1 cellular context compared by ENCODE assay signal in the genomic region with DNA sequence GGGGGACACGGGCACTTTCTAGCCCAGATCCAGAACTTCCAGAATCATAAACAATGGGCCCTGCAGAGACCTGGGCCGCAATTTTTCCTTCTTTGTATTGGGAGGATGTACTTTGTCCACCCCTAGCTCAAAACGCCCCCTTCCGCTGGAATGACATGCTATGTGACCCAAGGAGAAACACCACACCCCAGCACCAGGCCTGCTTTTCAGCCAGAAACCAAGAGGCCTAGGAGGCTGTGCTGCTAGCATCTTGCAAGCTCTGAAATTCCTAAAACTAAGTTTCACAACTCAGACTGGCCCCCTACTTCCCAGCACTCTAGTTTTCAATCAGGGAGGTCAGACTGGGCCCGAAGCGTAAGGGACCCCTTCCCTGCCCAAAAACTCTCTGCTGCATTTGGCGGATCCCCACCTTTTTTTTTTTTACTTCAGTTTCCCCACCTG.
TF ChIP-seq lines count a peak whose summit lies in the region.

No MANE protein-coding gene starts in this region.

TF ChIP-seq in HEK293, 187 proteins besides CTCF, POLR2A, EP300 and RAD21 (continued from another document):
- TF ChIP-seq, protein P1, sequence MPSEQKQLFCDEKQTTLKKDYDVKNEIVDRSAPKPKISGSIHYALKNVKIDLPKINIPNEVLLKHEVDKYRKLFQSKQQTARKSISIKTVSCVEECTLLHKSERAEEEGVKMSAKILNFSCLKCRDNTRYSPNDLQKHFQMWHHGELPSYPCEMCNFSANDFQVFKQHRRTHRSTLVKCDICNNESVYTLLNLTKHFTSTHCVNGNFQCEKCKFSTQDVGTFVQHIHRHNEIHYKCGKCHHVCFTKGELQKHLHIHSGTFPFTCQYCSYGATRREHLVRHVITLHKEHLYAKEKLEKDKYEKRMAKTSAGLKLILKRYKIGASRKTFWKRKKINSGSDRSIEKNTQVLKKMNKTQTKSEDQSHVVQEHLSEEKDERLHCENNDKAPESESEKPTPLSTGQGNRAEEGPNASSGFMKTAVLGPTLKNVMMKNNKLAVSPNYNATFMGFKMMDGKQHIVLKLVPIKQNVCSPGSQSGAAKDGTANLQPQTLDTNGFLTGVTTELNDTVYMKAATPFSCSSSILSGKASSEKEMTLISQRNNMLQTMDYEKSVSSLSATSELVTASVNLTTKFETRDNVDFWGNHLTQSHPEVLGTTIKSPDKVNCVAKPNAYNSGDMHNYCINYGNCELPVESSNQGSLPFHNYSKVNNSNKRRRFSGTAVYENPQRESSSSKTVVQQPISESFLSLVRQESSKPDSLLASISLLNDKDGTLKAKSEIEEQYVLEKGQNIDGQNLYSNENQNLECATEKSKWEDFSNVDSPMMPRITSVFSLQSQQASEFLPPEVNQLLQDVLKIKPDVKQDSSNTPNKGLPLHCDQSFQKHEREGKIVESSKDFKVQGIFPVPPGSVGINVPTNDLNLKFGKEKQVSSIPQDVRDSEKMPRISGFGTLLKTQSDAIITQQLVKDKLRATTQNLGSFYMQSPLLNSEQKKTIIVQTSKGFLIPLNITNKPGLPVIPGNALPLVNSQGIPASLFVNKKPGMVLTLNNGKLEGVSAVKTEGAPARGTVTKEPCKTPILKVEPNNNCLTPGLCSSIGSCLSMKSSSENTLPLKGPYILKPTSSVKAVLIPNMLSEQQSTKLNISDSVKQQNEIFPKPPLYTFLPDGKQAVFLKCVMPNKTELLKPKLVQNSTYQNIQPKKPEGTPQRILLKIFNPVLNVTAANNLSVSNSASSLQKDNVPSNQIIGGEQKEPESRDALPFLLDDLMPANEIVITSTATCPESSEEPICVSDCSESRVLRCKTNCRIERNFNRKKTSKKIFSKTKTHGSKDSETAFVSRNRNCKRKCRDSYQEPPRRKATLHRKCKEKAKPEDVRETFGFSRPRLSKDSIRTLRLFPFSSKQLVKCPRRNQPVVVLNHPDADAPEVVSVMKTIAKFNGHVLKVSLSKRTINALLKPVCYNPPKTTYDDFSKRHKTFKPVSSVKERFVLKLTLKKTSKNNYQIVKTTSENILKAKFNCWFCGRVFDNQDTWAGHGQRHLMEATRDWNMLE (tag by site-specific recombination; conservative IDR thresholded peaks at IDR 0.05; ENCODE audit: low read depth), result no peak
- no peak for TF ChIP-seq ZNF664 (tag by site-specific recombination; IDR thresholded peaks at IDR 0.05)
- TF ChIP-seq, protein P2, sequence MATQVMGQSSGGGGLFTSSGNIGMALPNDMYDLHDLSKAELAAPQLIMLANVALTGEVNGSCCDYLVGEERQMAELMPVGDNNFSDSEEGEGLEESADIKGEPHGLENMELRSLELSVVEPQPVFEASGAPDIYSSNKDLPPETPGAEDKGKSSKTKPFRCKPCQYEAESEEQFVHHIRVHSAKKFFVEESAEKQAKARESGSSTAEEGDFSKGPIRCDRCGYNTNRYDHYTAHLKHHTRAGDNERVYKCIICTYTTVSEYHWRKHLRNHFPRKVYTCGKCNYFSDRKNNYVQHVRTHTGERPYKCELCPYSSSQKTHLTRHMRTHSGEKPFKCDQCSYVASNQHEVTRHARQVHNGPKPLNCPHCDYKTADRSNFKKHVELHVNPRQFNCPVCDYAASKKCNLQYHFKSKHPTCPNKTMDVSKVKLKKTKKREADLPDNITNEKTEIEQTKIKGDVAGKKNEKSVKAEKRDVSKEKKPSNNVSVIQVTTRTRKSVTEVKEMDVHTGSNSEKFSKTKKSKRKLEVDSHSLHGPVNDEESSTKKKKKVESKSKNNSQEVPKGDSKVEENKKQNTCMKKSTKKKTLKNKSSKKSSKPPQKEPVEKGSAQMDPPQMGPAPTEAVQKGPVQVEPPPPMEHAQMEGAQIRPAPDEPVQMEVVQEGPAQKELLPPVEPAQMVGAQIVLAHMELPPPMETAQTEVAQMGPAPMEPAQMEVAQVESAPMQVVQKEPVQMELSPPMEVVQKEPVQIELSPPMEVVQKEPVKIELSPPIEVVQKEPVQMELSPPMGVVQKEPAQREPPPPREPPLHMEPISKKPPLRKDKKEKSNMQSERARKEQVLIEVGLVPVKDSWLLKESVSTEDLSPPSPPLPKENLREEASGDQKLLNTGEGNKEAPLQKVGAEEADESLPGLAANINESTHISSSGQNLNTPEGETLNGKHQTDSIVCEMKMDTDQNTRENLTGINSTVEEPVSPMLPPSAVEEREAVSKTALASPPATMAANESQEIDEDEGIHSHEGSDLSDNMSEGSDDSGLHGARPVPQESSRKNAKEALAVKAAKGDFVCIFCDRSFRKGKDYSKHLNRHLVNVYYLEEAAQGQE (tag by site-specific recombination; IDR thresholded peaks at IDR 0.05), result no peak
- TF ChIP-seq, protein P3, sequence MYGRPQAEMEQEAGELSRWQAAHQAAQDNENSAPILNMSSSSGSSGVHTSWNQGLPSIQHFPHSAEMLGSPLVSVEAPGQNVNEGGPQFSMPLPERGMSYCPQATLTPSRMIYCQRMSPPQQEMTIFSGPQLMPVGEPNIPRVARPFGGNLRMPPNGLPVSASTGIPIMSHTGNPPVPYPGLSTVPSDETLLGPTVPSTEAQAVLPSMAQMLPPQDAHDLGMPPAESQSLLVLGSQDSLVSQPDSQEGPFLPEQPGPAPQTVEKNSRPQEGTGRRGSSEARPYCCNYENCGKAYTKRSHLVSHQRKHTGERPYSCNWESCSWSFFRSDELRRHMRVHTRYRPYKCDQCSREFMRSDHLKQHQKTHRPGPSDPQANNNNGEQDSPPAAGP (tag by site-specific recombination; IDR thresholded peaks at IDR 0.05), result no peak
